ENCODE assay signal across 8 cellular contexts in genomic region chr2:68466778-68467076, GRCh38. TPM values are rescaled to one million over a fixed set of nuclear protein-coding genes. Genes with fewer than 3 reads are reported as not detected.
A peak's percentile ranks its signal among the peaks of the same experiment; 100 is the strongest.
DNase-seq lines count a peak whose midpoint lies in the region; ATAC-seq, FAIRE-seq and TF ChIP-seq lines count a peak whose summit lies in the region.

No MANE protein-coding gene starts in this region.

- ATAC-seq in GM19043 (IDR thresholded peaks at IDR 0.05; ENCODE audit: low read depth, unreplicated experiment) (peak; percentile 30), HG03521 (IDR thresholded peaks at IDR 0.05; ENCODE audit: unreplicated experiment) (peak; percentile 27), GM18511 (IDR thresholded peaks at IDR 0.05; ENCODE audit: unreplicated experiment) (no peak), HG03108 (IDR thresholded peaks at IDR 0.05; ENCODE audit: unreplicated experiment) (no peak)

- H2BK12ac ChIP-seq in mesenchymal stem cell (ENCODE audit: low read length in 2 of 2): peak overlapping the region in 1 of 2 experiments; percentile 21

- no peak for DNase-seq in mammary epithelial cell
- DNase-seq in mesenchymal stem cell: no peak
- no peak for DNase-seq in urothelium cell line (ENCODE audit: low spot score)
- DNase-seq in NCI-H1436 (lab: John Stamatoyannopoulos, UW): no peak

- H3K4ac ChIP-seq in mesenchymal stem cell (ENCODE audit: low read depth in 1 of 2, low read length in 2 of 2): no peak overlapping the region

- in situ Hi-C loops in mammary epithelial cell (cut with MboI; ENCODE audit: low sequenced_read_pairs in 2 of 2): loop anchor here in 1 of 2 donors (5.0 to 10.0 kb wide), 2 partner anchors 241 to 458 kb away; no protein-coding TSS in a partner anchor

- CTCF ChIA-PET in mammary epithelial cell (lab: Charles Lee; ENCODE audit: low non-redundant PET): interaction anchor here (0.5 to 0.6 kb wide), 3 partner anchors 13 to 288 kb away, joined by 3 to 8 read pairs (median 6); no protein-coding TSS in a partner anchor

- H3K4me2 ChIP-seq in mammary epithelial cell (ENCODE audit: insufficient read depth, low read depth, low read length) (peak overlapping the region; percentile 83), mesenchymal stem cell (ENCODE audit: low read length, poor library complexity, severe bottlenecking) (peak overlapping the region; percentile 92)

- peaks cover 23% of the 10 kb centered on the region for H3K79me2 ChIP-seq in mammary epithelial cell (ENCODE audit: insufficient read depth, low read length)

- H2BK5ac ChIP-seq in mesenchymal stem cell (ENCODE audit: low read depth, low read length, poor library complexity, severe bottlenecking): no peak overlapping the region

- H4K91ac ChIP-seq in mesenchymal stem cell (ENCODE audit: low read length): no peak overlapping the region

- dilution Hi-C loops in mammary epithelial cell (cut with HindIII; ENCODE audit: low sequenced_read_pairs): no loop called here

- WGBS in mammary epithelial cell (ENCODE audit: low coverage, missing lambda C conversion rate): 5% methylated on average over 8 of the region's 18 CpGs
- 0% methylated on average over 18 of the region's 18 CpGs for WGBS in mesenchymal stem cell

- no peak for TF ChIP-seq CTCF in mammary epithelial cell (conservative IDR thresholded peaks at IDR 0.05 in 1 of 2, IDR thresholded peaks at IDR 0.05 in 1 of 2; ENCODE audit: extremely low read depth in 1 of 2, insufficient read depth in 1 of 2, low read depth in 1 of 2, low read length in 2 of 2)

- no peak overlapping the region for H2AK5ac ChIP-seq in mesenchymal stem cell (ENCODE audit: low read length, severe bottlenecking)

- H3K9me3 ChIP-seq in mammary epithelial cell (replicated peaks; ENCODE audit: insufficient read depth, low read length): no peaks in the 10 kb centered on the region
- H3K9me3 ChIP-seq in mesenchymal stem cell (ENCODE audit: control insufficient read depth, low read length): no peaks in the 10 kb centered on the region

- H3K27me3 ChIP-seq in mammary epithelial cell (ENCODE audit: insufficient read depth, low read length) (no peaks in the 10 kb centered on the region), mesenchymal stem cell (ENCODE audit: control insufficient read depth in 1 of 2, insufficient read depth in 1 of 2, low read length in 2 of 2) (no peaks in the 10 kb centered on the region)

- H3K18ac ChIP-seq in mesenchymal stem cell (ENCODE audit: low read depth in 1 of 2, low read length in 2 of 2): peak overlapping the region in 1 of 2 experiments; percentile 88

- no peak overlapping the region for H2BK15ac ChIP-seq in mesenchymal stem cell (ENCODE audit: low read depth, poor library complexity, severe bottlenecking)

- H4K20me1 ChIP-seq in mammary epithelial cell (ENCODE audit: insufficient read depth, low read length): no peaks in the 10 kb centered on the region

- peak overlapping the region in 1 of 2 experiments; percentile 94 for H3K14ac ChIP-seq in mesenchymal stem cell (ENCODE audit: low read length in 2 of 2)

- peak; percentile 35 for FAIRE-seq in urothelium cell line (lab: Jason Lieb, UNC)

- H3K36me3 ChIP-seq in mammary epithelial cell (ENCODE audit: insufficient read depth, low read length) (no peaks in the 10 kb centered on the region), mesenchymal stem cell (ENCODE audit: control insufficient read depth in 1 of 2, insufficient read depth in 2 of 2, low read depth in 1 of 2, low read length in 2 of 2) (no peaks in the 10 kb centered on the region)

- H3K23ac ChIP-seq in mesenchymal stem cell (ENCODE audit: low read length in 2 of 2): no peak overlapping the region

- no peak overlapping the region for H4K8ac ChIP-seq in mesenchymal stem cell (ENCODE audit: low read length)

- peak overlapping the region; percentile 74 to 98 (median 97) for H3K4me3 ChIP-seq in mammary epithelial cell (replicated peaks in 1 of 3; ENCODE audit: insufficient read depth in 1 of 3, low read depth in 2 of 3, low read length in 3 of 3)
- peak overlapping the region; percentile 93 to 97 for H3K4me3 ChIP-seq in mesenchymal stem cell (ENCODE audit: insufficient read depth in 1 of 2, low read depth in 1 of 2, low read length in 2 of 2)

- H2AFZ ChIP-seq in mammary epithelial cell (ENCODE audit: low read depth, low read length) (peak overlapping the region; percentile 95), mesenchymal stem cell (ENCODE audit: low read depth, low read length) (peak overlapping the region; percentile 96)

- BruUV-seq in mammary epithelial cell (replicated peaks; lab: Mats Ljungman, UMichigan): TSS peak; percentile 74

- H3K27ac ChIP-seq in mammary epithelial cell (ENCODE audit: insufficient read depth, low read depth, low read length) (peak overlapping the region; percentile 89), mesenchymal stem cell (ENCODE audit: low read length, poor library complexity, severe bottlenecking) (peak overlapping the region; percentile 36)

- intact Hi-C loops in mammary epithelial cell (cut with micrococcal nuclease): loop anchor here (10.0 kb wide), 1 partner anchor 358 kb away; no protein-coding TSS in a partner anchor

- H3K4me1 ChIP-seq in mammary epithelial cell (ENCODE audit: insufficient read depth, low read length) (peaks cover 25% of the 10 kb centered on the region), mesenchymal stem cell (ENCODE audit: control insufficient read depth, insufficient read depth, low read depth, low read length) (no peaks in the 10 kb centered on the region)

- H3K9ac ChIP-seq in mammary epithelial cell (ENCODE audit: insufficient read depth, low read length) (peak overlapping the region; percentile 96), mesenchymal stem cell (ENCODE audit: low read length) (peak overlapping the region; percentile 92)

- peaks cover 13% of the 10 kb centered on the region for H3K79me1 ChIP-seq in mesenchymal stem cell (replicated peaks; ENCODE audit: low read length, poor library complexity, severe bottlenecking)

- no peak overlapping the region for H2BK120ac ChIP-seq in mesenchymal stem cell (ENCODE audit: low read depth, low read length)

RNA-seq across cellular contexts. Expression of gene FBXO48, which starts 0.4 kb away (rescaled TPM):
- 1 to 10 TPM; 1.3 to 1.6 TPM for total RNA-seq in mammary epithelial cell
- polyA plus RNA-seq in mammary epithelial cell: 0.78 TPM
- 3.0 TPM for polyA minus RNA-seq in mammary epithelial cell
- 0.61 TPM for polyA plus RNA-seq in mesenchymal stem cell (2013, experiment 1 of 2)
- 0.59 TPM for polyA plus RNA-seq in mesenchymal stem cell (2013, experiment 2 of 2)

RNA-seq across cellular contexts. Expression of gene APLF, which starts 0.7 kb away (rescaled TPM):
- 1 to 10 TPM; 3.7 to 4.8 TPM for total RNA-seq in mammary epithelial cell
- polyA plus RNA-seq in mammary epithelial cell: 0.97 TPM
- 6.1 TPM for polyA minus RNA-seq in mammary epithelial cell
- 1.3 TPM for polyA plus RNA-seq in mesenchymal stem cell (2013, experiment 1 of 2)
- 1.4 TPM for polyA plus RNA-seq in mesenchymal stem cell (2013, experiment 2 of 2)

Comparison
In these comparisons a context has a peak if more than half of its experiments do, and no peak if none do; other contexts are left out.
1. ATAC-seq: peak in GM19043 (single experiment) and HG03521 (single experiment); none in GM18511 (single experiment) and HG03108 (single experiment).